In the genomic region with DNA sequence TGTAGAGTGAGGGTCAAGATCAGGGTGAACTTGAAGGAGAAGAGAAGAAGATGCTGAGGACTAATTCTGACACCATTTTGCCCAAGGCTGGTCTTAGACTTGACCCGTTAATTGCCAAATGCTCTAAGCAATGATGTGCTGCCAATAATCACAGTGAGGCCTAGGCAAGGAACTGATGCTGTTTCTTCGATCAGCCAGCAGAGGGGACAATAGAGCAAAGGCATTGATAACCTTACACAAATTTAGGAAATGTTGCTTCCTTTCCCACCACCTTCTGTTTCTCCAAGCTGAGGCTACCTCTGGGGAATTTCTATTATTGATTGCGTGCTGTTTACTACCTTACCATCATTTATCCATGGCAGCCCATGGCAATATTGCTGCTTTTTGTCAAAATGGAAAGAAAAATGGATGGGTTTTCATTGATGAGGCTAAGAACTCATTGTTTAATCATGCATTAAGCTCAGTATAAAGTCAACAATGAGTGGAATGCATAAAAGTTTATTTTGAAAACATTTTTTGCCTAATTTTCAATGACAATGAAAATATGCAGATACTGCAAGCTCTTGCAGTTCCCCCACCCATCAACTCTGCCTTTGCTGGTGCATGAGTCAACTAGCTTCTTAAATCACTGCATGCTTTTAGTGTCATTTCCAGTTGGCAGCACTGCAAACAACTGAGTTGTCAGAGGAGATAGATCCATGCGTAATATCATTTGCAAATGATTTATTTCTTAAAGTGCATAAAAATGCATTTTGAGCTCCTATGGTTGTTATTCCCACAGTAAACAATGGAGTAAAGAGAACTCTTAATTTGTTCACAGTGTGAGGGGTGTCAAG, we compare ENCODE assay signal across 8 cellular contexts.
A peak's percentile ranks its signal among the peaks of the same experiment; 100 is the strongest.
DNase-seq lines count a peak whose midpoint lies in the region; ATAC-seq, FAIRE-seq and TF ChIP-seq lines count a peak whose summit lies in the region.

No MANE protein-coding gene starts in this region.

- intact Hi-C loops in CD4-positive, alpha-beta memory T cell (cut with micrococcal nuclease), result loop anchor here (2.0 kb wide), 1 partner anchor 1520 kb away; no protein-coding TSS in a partner anchor

- H3K4me3 Mint-ChIP-seq in CD4-positive, alpha-beta memory T cell, result no peak overlapping the region
- no peak overlapping the region for H3K4me3 Mint-ChIP-seq in WTC11

- H3K27ac ChIP-seq in CD4-positive, alpha-beta memory T cell (ENCODE audit: low read depth, low read length), result no peak overlapping the region
- H3K27ac ChIP-seq in thoracic aorta, result no peak overlapping the region

- POLR2A ChIA-PET in CD4-positive, alpha-beta memory T cell (lab: Charles Lee; ENCODE audit: partially characterized antibody), result interaction anchor here (0.6 kb wide), 1 partner anchor 556 kb away, joined by 3 read pairs; no protein-coding TSS in a partner anchor
- POLR2A ChIA-PET in WTC11 (lab: Charles Lee), result no interaction called here

- peak; percentile 83 for ATAC-seq in HG02763 (IDR thresholded peaks at IDR 0.05; ENCODE audit: unreplicated experiment)
- ATAC-seq in WTC11, result peak; percentile 93
- no peak for ATAC-seq in thoracic aorta (ENCODE audit: insufficient number of reproducible peaks, low FRiP score, low read depth)

- CTCF ChIA-PET in CD4-positive, alpha-beta memory T cell (lab: Charles Lee; ENCODE audit: partially characterized antibody), result interaction anchor here (0.8 to 3.4 kb wide), 14 partner anchors 9 to 1520 kb away, joined by 3 to 32 read pairs (median 3); no protein-coding TSS in a partner anchor
- CTCF ChIA-PET in WTC11 (lab: Charles Lee), result interaction anchor here (0.5 to 2.1 kb wide), 10 partner anchors 11 to 385 kb away, joined by 3 to 10 read pairs (median 3); no protein-coding TSS in a partner anchor

- peak in 4 of 5 donors; percentile 13 to 37 (median 18) for DNase-seq in CD4-positive, alpha-beta memory T cell
- no peak for DNase-seq in GM18507 (ENCODE audit: extremely low spot score, insufficient read length, low read depth)
- peak; percentile 39 for DNase-seq in NCI-H1105 treated with DMSO at 0.1 percent for 48 hours (lab: John Stamatoyannopoulos, UW)
- DNase-seq in WTC11 (ENCODE audit: low spot score), result peak; percentile 22
- DNase-seq in iPS DF 4.7 (ENCODE audit: extremely low read depth, low spot score), result peak; percentile 33
- no peak for DNase-seq in thoracic aorta (ENCODE audit: low spot score)
- DNase-seq in ureter (ENCODE audit: low spot score), result no peak

- TF ChIP-seq CTCF in WTC11 (IDR thresholded peaks at IDR 0.05) (peak; percentile 75), thoracic aorta (IDR thresholded peaks at IDR 0.05) (peak; percentile 9)

- peaks cover 0 to 8% (median 2%) of the 10 kb centered on the region in 8 donors for H3K9me3 Mint-ChIP-seq in CD4-positive, alpha-beta memory T cell
- no peaks in the 10 kb centered on the region for H3K9me3 Mint-ChIP-seq in WTC11

- H3K27ac Mint-ChIP-seq in CD4-positive, alpha-beta memory T cell, result no peak overlapping the region
- H3K27ac Mint-ChIP-seq in WTC11, result no peak overlapping the region

- H3K36me3 Mint-ChIP-seq in CD4-positive, alpha-beta memory T cell, result no peaks in the 10 kb centered on the region
- no peaks in the 10 kb centered on the region for H3K36me3 Mint-ChIP-seq in WTC11

- no peaks in the 10 kb centered on the region for H3K4me1 ChIP-seq in CD4-positive, alpha-beta memory T cell (ENCODE audit: insufficient read depth, low read length)
- H3K4me1 ChIP-seq in thoracic aorta (ENCODE audit: control insufficient read depth in 1 of 2, low read depth in 2 of 2), result no peaks in the 10 kb centered on the region

- no peak overlapping the region for H3K4me3 ChIP-seq in CD4-positive, alpha-beta memory T cell (ENCODE audit: low read length in 2 of 2)
- H3K4me3 ChIP-seq in thoracic aorta, result no peak overlapping the region

- H3K27me3 ChIP-seq in CD4-positive, alpha-beta memory T cell (ENCODE audit: insufficient read depth, low read length), result no peaks in the 10 kb centered on the region
- no peaks in the 10 kb centered on the region for H3K27me3 ChIP-seq in thoracic aorta (replicated peaks; ENCODE audit: insufficient read depth)

- no peaks in the 10 kb centered on the region for H3K27me3 Mint-ChIP-seq in CD4-positive, alpha-beta memory T cell
- H3K27me3 Mint-ChIP-seq in WTC11 (ENCODE audit: low read depth), result no peaks in the 10 kb centered on the region

- no peaks in the 10 kb centered on the region for H3K36me3 ChIP-seq in CD4-positive, alpha-beta memory T cell (ENCODE audit: insufficient read depth, low read length)
- H3K36me3 ChIP-seq in thoracic aorta, result no peaks in the 10 kb centered on the region

- FAIRE-seq in GM18507 (lab: Jason Lieb, UNC), result peak; percentile 87

- no peaks in the 10 kb centered on the region for H3K4me1 Mint-ChIP-seq in CD4-positive, alpha-beta memory T cell
- H3K4me1 Mint-ChIP-seq in WTC11, result peaks cover 10% of the 10 kb centered on the region

- no peaks in the 10 kb centered on the region for H3K9me3 ChIP-seq in CD4-positive, alpha-beta memory T cell (ENCODE audit: control insufficient read depth in 1 of 2, low read length in 2 of 2)
- H3K9me3 ChIP-seq in thoracic aorta, result no peaks in the 10 kb centered on the region

TF ChIP-seq in WTC11, 78 proteins besides CTCF, POLR2A, EP300 and RAD21:
- TF ChIP-seq ZNF138 (CRISPR knock-in tag; conservative IDR thresholded peaks at IDR 0.05) (no peak), HMGA2 (CRISPR knock-in tag; IDR thresholded peaks at IDR 0.05) (no peak), ZNF232 (CRISPR knock-in tag; IDR thresholded peaks at IDR 0.05) (no peak), ZNF219 (CRISPR knock-in tag; IDR thresholded peaks at IDR 0.05; ENCODE audit: borderline replicate concordance) (no peak), RELA (CRISPR knock-in tag; IDR thresholded peaks at IDR 0.05; ENCODE audit: borderline replicate concordance) (no peak), CREM (CRISPR knock-in tag; IDR thresholded peaks at IDR 0.05) (no peak), KAT7 (CRISPR knock-in tag; IDR thresholded peaks at IDR 0.05; ENCODE audit: borderline replicate concordance) (no peak), ZNF423 (CRISPR knock-in tag; IDR thresholded peaks at IDR 0.05) (no peak), OVOL2 (CRISPR knock-in tag; IDR thresholded peaks at IDR 0.05; ENCODE audit: borderline replicate concordance) (no peak), TEAD4 (CRISPR knock-in tag; IDR thresholded peaks at IDR 0.05) (no peak), SMAD3 (CRISPR knock-in tag; IDR thresholded peaks at IDR 0.05; ENCODE audit: borderline replicate concordance) (no peak), JAZF1 (CRISPR knock-in tag; IDR thresholded peaks at IDR 0.05) (no peak), NFE2L1 (CRISPR knock-in tag; IDR thresholded peaks at IDR 0.05) (no peak)
- TF ChIP-seq, protein P1, sequence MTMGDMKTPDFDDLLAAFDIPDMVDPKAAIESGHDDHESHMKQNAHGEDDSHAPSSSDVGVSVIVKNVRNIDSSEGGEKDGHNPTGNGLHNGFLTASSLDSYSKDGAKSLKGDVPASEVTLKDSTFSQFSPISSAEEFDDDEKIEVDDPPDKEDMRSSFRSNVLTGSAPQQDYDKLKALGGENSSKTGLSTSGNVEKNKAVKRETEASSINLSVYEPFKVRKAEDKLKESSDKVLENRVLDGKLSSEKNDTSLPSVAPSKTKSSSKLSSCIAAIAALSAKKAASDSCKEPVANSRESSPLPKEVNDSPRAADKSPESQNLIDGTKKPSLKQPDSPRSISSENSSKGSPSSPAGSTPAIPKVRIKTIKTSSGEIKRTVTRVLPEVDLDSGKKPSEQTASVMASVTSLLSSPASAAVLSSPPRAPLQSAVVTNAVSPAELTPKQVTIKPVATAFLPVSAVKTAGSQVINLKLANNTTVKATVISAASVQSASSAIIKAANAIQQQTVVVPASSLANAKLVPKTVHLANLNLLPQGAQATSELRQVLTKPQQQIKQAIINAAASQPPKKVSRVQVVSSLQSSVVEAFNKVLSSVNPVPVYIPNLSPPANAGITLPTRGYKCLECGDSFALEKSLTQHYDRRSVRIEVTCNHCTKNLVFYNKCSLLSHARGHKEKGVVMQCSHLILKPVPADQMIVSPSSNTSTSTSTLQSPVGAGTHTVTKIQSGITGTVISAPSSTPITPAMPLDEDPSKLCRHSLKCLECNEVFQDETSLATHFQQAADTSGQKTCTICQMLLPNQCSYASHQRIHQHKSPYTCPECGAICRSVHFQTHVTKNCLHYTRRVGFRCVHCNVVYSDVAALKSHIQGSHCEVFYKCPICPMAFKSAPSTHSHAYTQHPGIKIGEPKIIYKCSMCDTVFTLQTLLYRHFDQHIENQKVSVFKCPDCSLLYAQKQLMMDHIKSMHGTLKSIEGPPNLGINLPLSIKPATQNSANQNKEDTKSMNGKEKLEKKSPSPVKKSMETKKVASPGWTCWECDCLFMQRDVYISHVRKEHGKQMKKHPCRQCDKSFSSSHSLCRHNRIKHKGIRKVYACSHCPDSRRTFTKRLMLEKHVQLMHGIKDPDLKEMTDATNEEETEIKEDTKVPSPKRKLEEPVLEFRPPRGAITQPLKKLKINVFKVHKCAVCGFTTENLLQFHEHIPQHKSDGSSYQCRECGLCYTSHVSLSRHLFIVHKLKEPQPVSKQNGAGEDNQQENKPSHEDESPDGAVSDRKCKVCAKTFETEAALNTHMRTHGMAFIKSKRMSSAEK (CRISPR knock-in tag; IDR thresholded peaks at IDR 0.05; ENCODE audit: borderline replicate concordance), result no peak
- TF ChIP-seq, protein P2, sequence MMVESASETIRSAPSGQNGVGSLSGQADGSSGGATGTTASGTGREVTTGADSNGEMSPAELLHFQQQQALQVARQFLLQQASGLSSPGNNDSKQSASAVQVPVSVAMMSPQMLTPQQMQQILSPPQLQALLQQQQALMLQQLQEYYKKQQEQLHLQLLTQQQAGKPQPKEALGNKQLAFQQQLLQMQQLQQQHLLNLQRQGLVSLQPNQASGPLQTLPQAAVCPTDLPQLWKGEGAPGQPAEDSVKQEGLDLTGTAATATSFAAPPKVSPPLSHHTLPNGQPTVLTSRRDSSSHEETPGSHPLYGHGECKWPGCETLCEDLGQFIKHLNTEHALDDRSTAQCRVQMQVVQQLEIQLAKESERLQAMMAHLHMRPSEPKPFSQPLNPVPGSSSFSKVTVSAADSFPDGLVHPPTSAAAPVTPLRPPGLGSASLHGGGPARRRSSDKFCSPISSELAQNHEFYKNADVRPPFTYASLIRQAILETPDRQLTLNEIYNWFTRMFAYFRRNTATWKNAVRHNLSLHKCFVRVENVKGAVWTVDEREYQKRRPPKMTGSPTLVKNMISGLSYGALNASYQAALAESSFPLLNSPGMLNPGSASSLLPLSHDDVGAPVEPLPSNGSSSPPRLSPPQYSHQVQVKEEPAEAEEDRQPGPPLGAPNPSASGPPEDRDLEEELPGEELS (CRISPR knock-in tag; IDR thresholded peaks at IDR 0.05), result no peak
- TF ChIP-seq, protein P3, sequence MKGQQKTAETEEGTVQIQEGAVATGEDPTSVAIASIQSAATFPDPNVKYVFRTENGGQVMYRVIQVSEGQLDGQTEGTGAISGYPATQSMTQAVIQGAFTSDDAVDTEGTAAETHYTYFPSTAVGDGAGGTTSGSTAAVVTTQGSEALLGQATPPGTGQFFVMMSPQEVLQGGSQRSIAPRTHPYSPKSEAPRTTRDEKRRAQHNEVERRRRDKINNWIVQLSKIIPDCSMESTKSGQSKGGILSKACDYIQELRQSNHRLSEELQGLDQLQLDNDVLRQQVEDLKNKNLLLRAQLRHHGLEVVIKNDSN (CRISPR knock-in tag; IDR thresholded peaks at IDR 0.05), result no peak

Comparison
In these comparisons a context has a peak if more than half of its experiments do, and no peak if none do; other contexts are left out.
1. DNase-seq: peak in CD4-positive, alpha-beta memory T cell (4 of 5), NCI-H1105 treated with DMSO at 0.1 percent for 48 hours (single experiment), WTC11 (single experiment) and iPS DF 4.7 (single experiment); none in GM18507 (single experiment), thoracic aorta (single experiment) and ureter (single experiment).